ENCODE assay signal across 26 cellular contexts in genomic region chr2:168752361-168752760, GRCh38. TPM values are rescaled to one million over a fixed set of nuclear protein-coding genes. Genes with fewer than 3 reads are reported as not detected.
DNase-seq lines count a peak whose midpoint lies in the region; ATAC-seq and TF ChIP-seq lines count a peak whose summit lies in the region.
"Had no signal": no experiment of that assay in that cellular context is flagged by ENCODE, and none has a peak within 500 bp of the region (broad histone marks: within the 10 kb centered on the region; RNA-seq: fewer than 3 reads in every experiment).

No MANE protein-coding gene starts in this region.

- peak overlapping the region; percentile 35 for H3K27ac Mint-ChIP-seq in mesothelial cell of epicardium
- H3K27ac Mint-ChIP-seq: GM23338 had no signal

- H3K36me3 Mint-ChIP-seq in mesothelial cell of epicardium, result peaks cover 5% of the 10 kb centered on the region
- peaks cover 2% of the 10 kb centered on the region for H3K36me3 Mint-ChIP-seq in activated T-cell treated with anti-CD3 and anti-CD28 coated beads, Interleukin-2, amount 50 U/mL, for 4 hours (ENCODE audit: insufficient read depth)

- H3K4me3 Mint-ChIP-seq in mesothelial cell of epicardium, result no peak overlapping the region
- no peak overlapping the region for H3K4me3 Mint-ChIP-seq in activated T-cell treated with anti-CD3 and anti-CD28 coated beads, Interleukin-2, amount 50 U/mL, for 4 hours
- H3K4me3 Mint-ChIP-seq: GM23338 had no signal

- WGBS in heart left ventricle, 4 donors, result 60 to 68% (median 63%) methylated on average over 8 of the region's 8 CpGs

- H3K4me1 Mint-ChIP-seq in mesothelial cell of epicardium, result peaks cover 31% of the 10 kb centered on the region
- H3K4me1 Mint-ChIP-seq in activated T-cell treated with anti-CD3 and anti-CD28 coated beads, Interleukin-2, amount 50 U/mL, for 4 hours (ENCODE audit: low read depth), result peaks cover 84% of the 10 kb centered on the region

- intact Hi-C loops in Right ventricle myocardium superior (cut with DNase I), result no loop called here
- intact Hi-C loops in cardiac septum (cut with DNase I), result no loop called here
- intact Hi-C loops in heart left ventricle (cut with DNase I), result loop anchor here in 3 of 10 donors (5.0 to 10.0 kb wide), 4 partner anchors 48 to 298 kb away; partner anchors contain the start of gene CERS6 (in 2 of the 3)

- H3K4me1 ChIP-seq in heart left ventricle, result peaks cover 0 to 65% (median 19%) of the 10 kb centered on the region in 12 donors

- peak overlapping the region in 1 of 12 donors; percentile 16 for H3K27ac ChIP-seq in heart left ventricle
- H3K27ac ChIP-seq: C4-2B, HL-60 had no signal

- TF ChIP-seq CTCF in heart left ventricle (IDR thresholded peaks at IDR 0.05), result no peak
- no peak for TF ChIP-seq CTCF in mesothelial cell of epicardium (IDR thresholded peaks at IDR 0.05; ENCODE audit: unreplicated experiment)

- no peak overlapping the region for H3K4me3 ChIP-seq in heart left ventricle
- H3K4me3 ChIP-seq: GM12878, GM23338 had no signal

- no peak for DNase-seq in Right ventricle myocardium superior
- DNase-seq in cardiac septum (ENCODE audit: low spot score), result no peak
- DNase-seq in heart left ventricle, result peak in 1 of 5 donors; percentile 48
- DNase-seq in mesothelial cell of epicardium (ENCODE audit: low spot score in 2 of 2, unreplicated experiment in 2 of 2), result no peak
- no peak for DNase-seq in stimulated activated CD4-positive, alpha-beta T cell treated with anti-CD3 and anti-CD28 coated beads, Interleukin-15, amount 100 ng/mL, for 24 hours
- DNase-seq in activated T-cell treated with anti-CD3 and anti-CD28 coated beads, Interleukin-2, amount 50 U/mL, for 4 hours, result no peak
- DNase-seq: 8988T, AML-193, COR-L47, DMS 273 treated with DMSO at 0.1 percent for 48 hours, DMS79 treated with DMSO at 0.1 percent for 48 hours, KBM-7, MM.1S, NCI-H1048, NCI-H1417 treated with DMSO at 0.1 percent for 48 hours, NCI-H187, NCI-H2107, NCI-H446 treated with DMSO at 0.1 percent for 48 hours, NCI-H526 treated with DMSO at 0.1 percent for 48 hours, SHP77 had no signal

- no peaks in the 10 kb centered on the region for H3K9me3 Mint-ChIP-seq in mesothelial cell of epicardium
- H3K9me3 Mint-ChIP-seq in activated T-cell treated with anti-CD3 and anti-CD28 coated beads, Interleukin-2, amount 50 U/mL, for 4 hours, result no peaks in the 10 kb centered on the region
- H3K9me3 Mint-ChIP-seq: GM23338 had no signal

- ATAC-seq in Right ventricle myocardium superior (ENCODE audit: poor library complexity), result peak; percentile 76
- peak; percentile 71 to 82 (median 77) for ATAC-seq in heart left ventricle
- no peak for ATAC-seq in GM18907 (IDR thresholded peaks at IDR 0.05; ENCODE audit: unreplicated experiment)
- ATAC-seq in activated T-cell treated with anti-CD3 and anti-CD28 coated beads, Interleukin-2, amount 50 U/mL, for 4 hours, result no peak
- ATAC-seq: GM12878, GM23338, HCT116 had no signal

- peaks cover 0 to 8% (median 0%) of the 10 kb centered on the region in 9 donors for H3K36me3 ChIP-seq in heart left ventricle

- TF ChIP-seq POLR2A in heart left ventricle (IDR thresholded peaks at IDR 0.05), result no peak

- H3K27me3 Mint-ChIP-seq in mesothelial cell of epicardium (ENCODE audit: low read depth), result no peaks in the 10 kb centered on the region
- no peaks in the 10 kb centered on the region for H3K27me3 Mint-ChIP-seq in activated T-cell treated with anti-CD3 and anti-CD28 coated beads, Interleukin-2, amount 50 U/mL, for 4 hours (ENCODE audit: low read depth)

- H3K9me3 ChIP-seq in heart left ventricle, result no peaks in the 10 kb centered on the region

- no peaks in the 10 kb centered on the region for H3K27me3 ChIP-seq in heart left ventricle

RNA-seq across cellular contexts. Expression of gene NOSTRIN, which starts 50.1 kb away (rescaled TPM):
- total RNA-seq in Right ventricle myocardium superior, result 14.0 TPM
- 8.9 TPM for total RNA-seq in cardiac septum
- total RNA-seq in heart left ventricle, result 10 to 100 TPM in 5 of 9 donors, 1 to 10 TPM in 4; 8.2 to 19.1 (median 10.1) TPM
- 10 to 100 TPM in 1 of 2 donors, 1 to 10 TPM in 1; 8.6 to 18.4 TPM for polyA plus RNA-seq in heart left ventricle
- 0.90 to 1.0 TPM (median 0.98 TPM) in 3 replicates for total RNA-seq in mesothelial cell of epicardium
- total RNA-seq in activated T-cell treated with anti-CD3 and anti-CD28 coated beads, Interleukin-2, amount 50 U/mL, for 4 hours, result under 1 TPM; 0.15 to 0.32 (median 0.22) TPM
- total RNA-seq: GM23338 had no signal

Comparison
In these comparisons a context has a peak if more than half of its experiments do, and no peak if none do; other contexts are left out.
1. ATAC-seq: peak in Right ventricle myocardium superior (single experiment) and heart left ventricle (4 of 4); none in GM18907 (single experiment) and activated T-cell treated with anti-CD3 and anti-CD28 coated beads, Interleukin-2, amount 50 U/mL, for 4 hours (0 of 2).